ENCODE assay signal across 2 cellular contexts in the genomic region with DNA sequence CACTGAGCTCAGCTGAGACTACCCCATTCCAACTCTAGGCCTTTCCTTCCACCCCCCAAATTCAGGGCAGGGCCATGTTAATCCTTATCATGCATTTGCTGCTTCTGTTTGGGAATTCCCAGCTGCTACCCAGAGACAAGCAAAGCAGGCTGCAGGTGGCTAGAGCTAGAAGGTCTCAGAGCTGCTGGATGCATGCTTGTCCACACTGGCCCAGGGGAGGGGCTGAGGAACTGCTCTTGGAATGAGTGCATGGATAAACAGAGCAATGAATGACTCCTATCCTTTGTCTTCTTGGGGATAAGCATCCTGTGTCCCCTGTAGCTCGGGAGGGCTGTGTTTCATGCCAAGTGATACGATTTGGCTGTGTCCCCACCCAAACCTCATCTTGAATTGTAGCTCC.
TF ChIP-seq lines count a peak whose summit lies in the region.

No MANE protein-coding gene starts in this region.

TF ChIP-seq in GM23338, 12 proteins besides CTCF, POLR2A, EP300 and RAD21 (continued from another document):
- TF ChIP-seq ZNF331 (CRISPR knock-in tag; IDR thresholded peaks at IDR 0.05; ENCODE audit: low read depth) (no peak), ZNF114 (CRISPR knock-in tag; IDR thresholded peaks at IDR 0.05) (no peak), POLR2AphosphoS5 (IDR thresholded peaks at IDR 0.05; ENCODE audit: low read depth) (no peak), EZH2phosphoT487 (IDR thresholded peaks at IDR 0.05; ENCODE audit: unreplicated experiment) (no peak), JUNB (IDR thresholded peaks at IDR 0.05; ENCODE audit: unreplicated experiment) (no peak), CREB1 (CRISPR knock-in tag; IDR thresholded peaks at IDR 0.05; ENCODE audit: low read depth) (no peak)
- TF ChIP-seq, protein P1, sequence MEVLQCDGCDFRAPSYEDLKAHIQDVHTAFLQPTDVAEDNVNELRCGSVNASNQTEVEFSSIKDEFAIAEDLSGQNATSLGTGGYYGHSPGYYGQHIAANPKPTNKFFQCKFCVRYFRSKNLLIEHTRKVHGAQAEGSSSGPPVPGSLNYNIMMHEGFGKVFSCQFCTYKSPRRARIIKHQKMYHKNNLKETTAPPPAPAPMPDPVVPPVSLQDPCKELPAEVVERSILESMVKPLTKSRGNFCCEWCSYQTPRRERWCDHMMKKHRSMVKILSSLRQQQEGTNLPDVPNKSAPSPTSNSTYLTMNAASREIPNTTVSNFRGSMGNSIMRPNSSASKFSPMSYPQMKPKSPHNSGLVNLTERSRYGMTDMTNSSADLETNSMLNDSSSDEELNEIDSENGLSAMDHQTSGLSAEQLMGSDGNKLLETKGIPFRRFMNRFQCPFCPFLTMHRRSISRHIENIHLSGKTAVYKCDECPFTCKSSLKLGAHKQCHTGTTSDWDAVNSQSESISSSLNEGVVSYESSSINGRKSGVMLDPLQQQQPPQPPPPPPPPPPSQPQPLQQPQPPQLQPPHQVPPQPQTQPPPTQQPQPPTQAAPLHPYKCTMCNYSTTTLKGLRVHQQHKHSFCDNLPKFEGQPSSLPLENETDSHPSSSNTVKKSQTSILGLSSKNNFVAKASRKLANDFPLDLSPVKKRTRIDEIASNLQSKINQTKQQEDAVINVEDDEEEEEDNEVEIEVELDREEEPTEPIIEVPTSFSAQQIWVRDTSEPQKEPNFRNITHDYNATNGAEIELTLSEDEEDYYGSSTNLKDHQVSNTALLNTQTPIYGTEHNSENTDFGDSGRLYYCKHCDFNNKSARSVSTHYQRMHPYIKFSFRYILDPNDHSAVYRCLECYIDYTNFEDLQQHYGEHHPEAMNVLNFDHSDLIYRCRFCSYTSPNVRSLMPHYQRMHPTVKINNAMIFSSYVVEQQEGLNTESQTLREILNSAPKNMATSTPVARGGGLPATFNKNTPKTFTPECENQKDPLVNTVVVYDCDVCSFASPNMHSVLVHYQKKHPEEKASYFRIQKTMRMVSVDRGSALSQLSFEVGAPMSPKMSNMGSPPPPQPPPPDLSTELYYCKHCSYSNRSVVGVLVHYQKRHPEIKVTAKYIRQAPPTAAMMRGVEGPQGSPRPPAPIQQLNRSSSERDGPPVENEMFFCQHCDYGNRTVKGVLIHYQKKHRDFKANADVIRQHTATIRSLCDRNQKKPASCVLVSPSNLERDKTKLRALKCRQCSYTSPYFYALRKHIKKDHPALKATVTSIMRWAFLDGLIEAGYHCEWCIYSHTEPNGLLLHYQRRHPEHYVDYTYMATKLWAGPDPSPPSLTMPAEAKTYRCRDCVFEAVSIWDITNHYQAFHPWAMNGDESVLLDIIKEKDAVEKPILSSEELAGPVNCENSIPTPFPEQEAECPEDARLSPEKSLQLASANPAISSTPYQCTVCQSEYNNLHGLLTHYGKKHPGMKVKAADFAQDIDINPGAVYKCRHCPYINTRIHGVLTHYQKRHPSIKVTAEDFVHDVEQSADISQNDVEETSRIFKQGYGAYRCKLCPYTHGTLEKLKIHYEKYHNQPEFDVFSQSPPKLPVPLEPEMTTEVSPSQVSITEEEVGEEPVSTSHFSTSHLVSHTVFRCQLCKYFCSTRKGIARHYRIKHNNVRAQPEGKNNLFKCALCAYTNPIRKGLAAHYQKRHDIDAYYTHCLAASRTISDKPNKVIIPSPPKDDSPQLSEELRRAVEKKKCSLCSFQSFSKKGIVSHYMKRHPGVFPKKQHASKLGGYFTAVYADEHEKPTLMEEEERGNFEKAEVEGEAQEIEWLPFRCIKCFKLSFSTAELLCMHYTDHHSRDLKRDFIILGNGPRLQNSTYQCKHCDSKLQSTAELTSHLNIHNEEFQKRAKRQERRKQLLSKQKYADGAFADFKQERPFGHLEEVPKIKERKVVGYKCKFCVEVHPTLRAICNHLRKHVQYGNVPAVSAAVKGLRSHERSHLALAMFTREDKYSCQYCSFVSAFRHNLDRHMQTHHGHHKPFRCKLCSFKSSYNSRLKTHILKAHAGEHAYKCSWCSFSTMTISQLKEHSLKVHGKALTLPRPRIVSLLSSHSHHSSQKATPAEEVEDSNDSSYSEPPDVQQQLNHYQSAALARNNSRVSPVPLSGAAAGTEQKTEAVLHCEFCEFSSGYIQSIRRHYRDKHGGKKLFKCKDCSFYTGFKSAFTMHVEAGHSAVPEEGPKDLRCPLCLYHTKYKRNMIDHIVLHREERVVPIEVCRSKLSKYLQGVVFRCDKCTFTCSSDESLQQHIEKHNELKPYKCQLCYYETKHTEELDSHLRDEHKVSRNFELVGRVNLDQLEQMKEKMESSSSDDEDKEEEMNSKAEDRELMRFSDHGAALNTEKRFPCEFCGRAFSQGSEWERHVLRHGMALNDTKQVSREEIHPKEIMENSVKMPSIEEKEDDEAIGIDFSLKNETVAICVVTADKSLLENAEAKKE (CRISPR knock-in tag; IDR thresholded peaks at IDR 0.05): no peak
- TF ChIP-seq, protein P2, sequence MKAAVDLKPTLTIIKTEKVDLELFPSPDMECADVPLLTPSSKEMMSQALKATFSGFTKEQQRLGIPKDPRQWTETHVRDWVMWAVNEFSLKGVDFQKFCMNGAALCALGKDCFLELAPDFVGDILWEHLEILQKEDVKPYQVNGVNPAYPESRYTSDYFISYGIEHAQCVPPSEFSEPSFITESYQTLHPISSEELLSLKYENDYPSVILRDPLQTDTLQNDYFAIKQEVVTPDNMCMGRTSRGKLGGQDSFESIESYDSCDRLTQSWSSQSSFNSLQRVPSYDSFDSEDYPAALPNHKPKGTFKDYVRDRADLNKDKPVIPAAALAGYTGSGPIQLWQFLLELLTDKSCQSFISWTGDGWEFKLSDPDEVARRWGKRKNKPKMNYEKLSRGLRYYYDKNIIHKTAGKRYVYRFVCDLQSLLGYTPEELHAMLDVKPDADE (IDR thresholded peaks at IDR 0.05): no peak

TF ChIP-seq in WTC11, 78 proteins besides CTCF, POLR2A, EP300 and RAD21 (continued from another document):
- TF ChIP-seq, protein P3, sequence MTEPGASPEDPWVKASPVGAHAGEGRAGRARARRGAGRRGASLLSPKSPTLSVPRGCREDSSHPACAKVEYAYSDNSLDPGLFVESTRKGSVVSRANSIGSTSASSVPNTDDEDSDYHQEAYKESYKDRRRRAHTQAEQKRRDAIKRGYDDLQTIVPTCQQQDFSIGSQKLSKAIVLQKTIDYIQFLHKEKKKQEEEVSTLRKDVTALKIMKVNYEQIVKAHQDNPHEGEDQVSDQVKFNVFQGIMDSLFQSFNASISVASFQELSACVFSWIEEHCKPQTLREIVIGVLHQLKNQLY (CRISPR knock-in tag; IDR thresholded peaks at IDR 0.05): no peak
- TF ChIP-seq, protein P4, sequence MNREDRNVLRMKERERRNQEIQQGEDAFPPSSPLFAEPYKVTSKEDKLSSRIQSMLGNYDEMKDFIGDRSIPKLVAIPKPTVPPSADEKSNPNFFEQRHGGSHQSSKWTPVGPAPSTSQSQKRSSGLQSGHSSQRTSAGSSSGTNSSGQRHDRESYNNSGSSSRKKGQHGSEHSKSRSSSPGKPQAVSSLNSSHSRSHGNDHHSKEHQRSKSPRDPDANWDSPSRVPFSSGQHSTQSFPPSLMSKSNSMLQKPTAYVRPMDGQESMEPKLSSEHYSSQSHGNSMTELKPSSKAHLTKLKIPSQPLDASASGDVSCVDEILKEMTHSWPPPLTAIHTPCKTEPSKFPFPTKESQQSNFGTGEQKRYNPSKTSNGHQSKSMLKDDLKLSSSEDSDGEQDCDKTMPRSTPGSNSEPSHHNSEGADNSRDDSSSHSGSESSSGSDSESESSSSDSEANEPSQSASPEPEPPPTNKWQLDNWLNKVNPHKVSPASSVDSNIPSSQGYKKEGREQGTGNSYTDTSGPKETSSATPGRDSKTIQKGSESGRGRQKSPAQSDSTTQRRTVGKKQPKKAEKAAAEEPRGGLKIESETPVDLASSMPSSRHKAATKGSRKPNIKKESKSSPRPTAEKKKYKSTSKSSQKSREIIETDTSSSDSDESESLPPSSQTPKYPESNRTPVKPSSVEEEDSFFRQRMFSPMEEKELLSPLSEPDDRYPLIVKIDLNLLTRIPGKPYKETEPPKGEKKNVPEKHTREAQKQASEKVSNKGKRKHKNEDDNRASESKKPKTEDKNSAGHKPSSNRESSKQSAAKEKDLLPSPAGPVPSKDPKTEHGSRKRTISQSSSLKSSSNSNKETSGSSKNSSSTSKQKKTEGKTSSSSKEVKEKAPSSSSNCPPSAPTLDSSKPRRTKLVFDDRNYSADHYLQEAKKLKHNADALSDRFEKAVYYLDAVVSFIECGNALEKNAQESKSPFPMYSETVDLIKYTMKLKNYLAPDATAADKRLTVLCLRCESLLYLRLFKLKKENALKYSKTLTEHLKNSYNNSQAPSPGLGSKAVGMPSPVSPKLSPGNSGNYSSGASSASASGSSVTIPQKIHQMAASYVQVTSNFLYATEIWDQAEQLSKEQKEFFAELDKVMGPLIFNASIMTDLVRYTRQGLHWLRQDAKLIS (CRISPR knock-in tag; IDR thresholded peaks at IDR 0.05; ENCODE audit: borderline replicate concordance): no peak
- TF ChIP-seq ETV6 (CRISPR knock-in tag; IDR thresholded peaks at IDR 0.05): no peak
- no peak for TF ChIP-seq SMAD4 (CRISPR knock-in tag; IDR thresholded peaks at IDR 0.05)
- TF ChIP-seq ZNF396 (CRISPR knock-in tag; IDR thresholded peaks at IDR 0.05; ENCODE audit: borderline replicate concordance): no peak
- TF ChIP-seq, protein P5, sequence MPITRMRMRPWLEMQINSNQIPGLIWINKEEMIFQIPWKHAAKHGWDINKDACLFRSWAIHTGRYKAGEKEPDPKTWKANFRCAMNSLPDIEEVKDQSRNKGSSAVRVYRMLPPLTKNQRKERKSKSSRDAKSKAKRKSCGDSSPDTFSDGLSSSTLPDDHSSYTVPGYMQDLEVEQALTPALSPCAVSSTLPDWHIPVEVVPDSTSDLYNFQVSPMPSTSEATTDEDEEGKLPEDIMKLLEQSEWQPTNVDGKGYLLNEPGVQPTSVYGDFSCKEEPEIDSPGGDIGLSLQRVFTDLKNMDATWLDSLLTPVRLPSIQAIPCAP (CRISPR knock-in tag; IDR thresholded peaks at IDR 0.05): no peak
- TF ChIP-seq NR2C2 (CRISPR knock-in tag; IDR thresholded peaks at IDR 0.05): no peak
- TF ChIP-seq MYBL2 (CRISPR knock-in tag; IDR thresholded peaks at IDR 0.05): no peak
